Comparison of ENCODE assay signal across 8 cellular contexts in the genomic region with DNA sequence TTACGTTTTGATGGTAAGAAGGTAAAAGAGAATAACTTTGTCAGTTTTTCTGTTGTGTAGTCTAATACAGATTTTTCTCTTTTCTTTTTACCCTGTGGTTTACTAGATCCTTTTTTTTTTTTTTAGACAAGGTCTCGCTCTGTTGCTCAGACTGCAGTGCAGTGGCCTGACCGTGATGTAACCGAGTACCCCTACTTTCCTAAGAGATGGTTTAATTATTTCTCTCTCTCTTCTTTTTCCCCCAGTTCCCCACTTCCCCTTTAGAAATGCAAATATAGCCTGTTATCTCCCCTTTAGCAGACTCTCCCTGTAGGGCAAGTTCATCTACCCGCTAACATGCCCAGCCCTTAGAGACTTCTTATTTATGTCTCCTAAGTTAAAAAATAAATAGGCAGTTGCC.
A peak's percentile ranks its signal among the peaks of the same experiment; 100 is the strongest.
DNase-seq lines count a peak whose midpoint lies in the region; ATAC-seq lines count a peak whose summit lies in the region.

No MANE protein-coding gene starts in this region.

- DNase-seq in left kidney (ENCODE audit: low read depth, low spot score) (peak; percentile 36), NCI-H128 (lab: John Stamatoyannopoulos, UW; ENCODE audit: unreplicated experiment) (no peak), NCI-H1436 treated with DMSO at 0.1 percent for 48 hours (lab: John Stamatoyannopoulos, UW) (no peak), D341Med (ENCODE audit: low spot score) (no peak)
- no peak for DNase-seq in activated CD4-positive, alpha-beta T cell treated with anti-CD3 and anti-CD28 coated beads for 4 hours

- peak; percentile 76 for ATAC-seq in GM18870 (IDR thresholded peaks at IDR 0.05; ENCODE audit: unreplicated experiment)
- peak; percentile 53 for ATAC-seq in GM21825 (IDR thresholded peaks at IDR 0.05; ENCODE audit: unreplicated experiment)
- peak; percentile 57 for ATAC-seq in HG03460 (IDR thresholded peaks at IDR 0.05; ENCODE audit: unreplicated experiment)
